11 cellular contexts compared by ENCODE assay signal in the genomic region with DNA sequence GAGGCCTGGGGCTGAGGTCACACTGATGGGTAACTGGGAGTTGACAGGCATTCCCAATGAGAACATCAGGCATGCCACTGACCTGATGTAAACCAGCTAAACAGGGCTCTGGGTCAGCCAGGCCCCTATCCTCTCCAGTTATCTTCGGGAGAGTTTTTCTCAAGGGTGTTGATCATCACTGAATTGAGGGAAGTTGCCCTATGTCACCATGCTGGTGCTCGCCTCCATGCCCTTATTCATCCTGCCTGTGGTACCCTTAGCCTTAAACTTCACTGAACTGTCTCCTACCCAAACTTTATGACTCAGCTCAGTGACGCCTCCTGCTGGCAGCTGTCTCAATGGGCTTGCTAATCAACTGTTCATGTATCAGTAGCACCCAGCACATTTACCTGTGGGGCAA.
DNase-seq lines count a peak whose midpoint lies in the region; ATAC-seq and TF ChIP-seq lines count a peak whose summit lies in the region.
"Had no signal": no experiment of that assay in that cellular context is flagged by ENCODE, and none has a peak within 500 bp of the region (broad histone marks: within the 10 kb centered on the region; RNA-seq: fewer than 3 reads in every experiment).

No MANE protein-coding gene starts in this region.

- H3K27ac ChIP-seq in C4-2B (no peak overlapping the region), HCT116 (ENCODE audit: low read depth, low read length) (no peak overlapping the region), liver (ENCODE audit: low read depth in 1 of 2, low read length in 2 of 2) (no peak overlapping the region), left lung (no peak overlapping the region)
- no peak overlapping the region for H3K27ac ChIP-seq in effector memory CD4-positive, alpha-beta T cell (ENCODE audit: insufficient read depth, low read length, poor library complexity, severe bottlenecking)
- H3K27ac ChIP-seq: Peyer's patch had no signal

- TF ChIP-seq RAD21 in HCT116 (IDR thresholded peaks at IDR 0.05; ENCODE audit: low read depth): peak; percentile 41
- TF ChIP-seq RAD21 in liver (IDR thresholded peaks at IDR 0.05): peak; percentile 31 to 69

- no peak overlapping the region for H3K27ac Mint-ChIP-seq in activated CD8-positive, alpha-beta T cell treated with anti-CD3 and anti-CD28 coated beads for 36 hours
- H3K27ac Mint-ChIP-seq: activated T-helper 2 cell treated with anti-CD3 and anti-CD28 coated beads, Interferon-gamma antibody, Interleukin-2, Interleukin-4, amounts not matched to agents 10 μg/mL and 5 μg/mL and 100 μg/mL, durations not matched to agents 14 hours and 24 hours and 36 hours had no signal

- TF ChIP-seq POLR2A in HCT116 (IDR thresholded peaks at IDR 0.05; ENCODE audit: borderline replicate concordance, extremely low read depth, insufficient read depth, insufficient read length): no peak

- no peaks in the 10 kb centered on the region for H4K20me1 ChIP-seq in HCT116 (ENCODE audit: insufficient read depth)

- intact Hi-C loops in HCT116 (cut with micrococcal nuclease): no loop called here
- intact Hi-C loops in activated CD8-positive, alpha-beta T cell treated with anti-CD3 and anti-CD28 coated beads for 36 hours (cut with micrococcal nuclease): no loop called here
- intact Hi-C loops in left lung (cut with DNase I): no loop called here

- CTCF ChIA-PET in HCT116 (lab: Charles Lee): interaction anchor here (0.8 to 1.4 kb wide), 2 partner anchors 16 to 451 kb away, joined by 3 to 4 read pairs; no protein-coding TSS in a partner anchor
- CTCF ChIA-PET in activated CD8-positive, alpha-beta T cell treated with anti-CD3 and anti-CD28 coated beads for 36 hours (lab: Charles Lee): interaction anchor here (1.5 to 2.5 kb wide), 2 partner anchors 9 to 17 kb away, joined by 3 to 8 read pairs; no protein-coding TSS in a partner anchor

- H3K9ac ChIP-seq in HCT116 (ENCODE audit: low read length) (no peak overlapping the region), liver (ENCODE audit: low read depth in 1 of 2, low read length in 2 of 2) (no peak overlapping the region)

- no peak overlapping the region for H3K4me2 ChIP-seq in HCT116 (ENCODE audit: low read length)

- H3K27me3 Mint-ChIP-seq in activated CD8-positive, alpha-beta T cell treated with anti-CD3 and anti-CD28 coated beads for 36 hours: peaks cover 13% of the 10 kb centered on the region

- H3K9me3 ChIP-seq in HCT116 (ENCODE audit: control insufficient read depth in 1 of 2, insufficient read depth in 1 of 2, low read depth in 1 of 2, low read length in 2 of 2) (no peaks in the 10 kb centered on the region), liver (ENCODE audit: control insufficient read depth in 4 of 4, low read length in 3 of 4) (no peaks in the 10 kb centered on the region), left lung (peaks cover 0 to 13% of the 10 kb centered on the region in 2 donors)
- no peaks in the 10 kb centered on the region for H3K9me3 ChIP-seq in effector memory CD4-positive, alpha-beta T cell (ENCODE audit: control insufficient read depth, low read length)
- H3K9me3 ChIP-seq: Peyer's patch had no signal

- no TSS peak for BruUV-seq in HCT116 (replicated peaks; lab: Mats Ljungman, UMichigan)

- no peaks in the 10 kb centered on the region for H3K36me3 ChIP-seq in HCT116 (ENCODE audit: control insufficient read depth in 1 of 2, insufficient read depth in 2 of 2, low read length in 2 of 2)
- H3K36me3 ChIP-seq in liver (ENCODE audit: control insufficient read depth in 4 of 4, insufficient read depth in 3 of 4, low read depth in 1 of 4, low read length in 3 of 4): no peaks in the 10 kb centered on the region
- no peaks in the 10 kb centered on the region for H3K36me3 ChIP-seq in left lung
- H3K36me3 ChIP-seq in effector memory CD4-positive, alpha-beta T cell (ENCODE audit: control insufficient read depth, insufficient read depth, low read length): no peaks in the 10 kb centered on the region
- H3K36me3 ChIP-seq: Peyer's patch had no signal

- H3K9me2 ChIP-seq in HCT116 (ENCODE audit: insufficient read depth): no peaks in the 10 kb centered on the region; the same call in 1 of the 2 replicates

- RAD21 ChIA-PET in HCT116 (lab: Charles Lee; ENCODE audit: low non-redundant PET in 1 of 2, low total read pairs in 2 of 2, uncharacterized antibody in 2 of 2, unreplicated experiment in 2 of 2): no interaction called here

- POLR2A ChIA-PET in HCT116 (lab: Charles Lee): no interaction called here
- POLR2A ChIA-PET in activated CD8-positive, alpha-beta T cell treated with anti-CD3 and anti-CD28 coated beads for 36 hours (lab: Charles Lee): no interaction called here

- H3K27me3 ChIP-seq in HCT116 (ENCODE audit: insufficient read depth, low read length) (peaks cover 13% of the 10 kb centered on the region), liver (ENCODE audit: control insufficient read depth in 4 of 4, insufficient read depth in 4 of 4, low read length in 3 of 4) (no peaks in the 10 kb centered on the region), left lung (no peaks in the 10 kb centered on the region)
- no peaks in the 10 kb centered on the region for H3K27me3 ChIP-seq in effector memory CD4-positive, alpha-beta T cell (replicated peaks; ENCODE audit: control insufficient read depth, insufficient read depth, low read length, poor library complexity, severe bottlenecking)
- H3K27me3 ChIP-seq: Peyer's patch had no signal

- H3K4me1 ChIP-seq in HCT116 (ENCODE audit: control insufficient read depth in 1 of 2, insufficient read depth in 2 of 2, low read length in 2 of 2) (no peaks in the 10 kb centered on the region), liver (ENCODE audit: control insufficient read depth in 4 of 4, insufficient read depth in 4 of 4, low read length in 3 of 4) (no peaks in the 10 kb centered on the region), left lung (no peaks in the 10 kb centered on the region)
- H3K4me1 ChIP-seq in effector memory CD4-positive, alpha-beta T cell (ENCODE audit: control insufficient read depth, insufficient read depth, low read length, poor library complexity, severe bottlenecking): no peaks in the 10 kb centered on the region
- H3K4me1 ChIP-seq: Peyer's patch had no signal

- H3K4me3 ChIP-seq in HCT116 (replicated peaks in 1 of 2; ENCODE audit: low read depth in 1 of 2, low read length in 2 of 2) (no peak overlapping the region), liver (ENCODE audit: low read depth in 1 of 3, low read length in 3 of 3) (no peak overlapping the region), left lung (no peak overlapping the region)
- H3K4me3 ChIP-seq in effector memory CD4-positive, alpha-beta T cell (ENCODE audit: insufficient read depth, low read depth, low read length, poor library complexity, severe bottlenecking): no peak overlapping the region
- H3K4me3 ChIP-seq: Peyer's patch had no signal

- DNase-seq in HCT116 (ENCODE audit: low read depth, low spot score) (no peak), GM19240 (ENCODE audit: insufficient read length, low spot score) (no peak), left lung (no peak), NCI-H2171 (lab: John Stamatoyannopoulos, UW) (no peak)
- DNase-seq in activated CD8-positive, alpha-beta T cell treated with anti-CD3 and anti-CD28 coated beads for 36 hours: peak; percentile 58
- no peak for DNase-seq in effector memory CD4-positive, alpha-beta T cell
- DNase-seq: midbrain, Peyer's patch had no signal

- no peak overlapping the region for H3K4me3 Mint-ChIP-seq in activated CD8-positive, alpha-beta T cell treated with anti-CD3 and anti-CD28 coated beads for 36 hours

- WGBS in liver: 64% methylated on average over 3 of the region's 3 CpGs

- TF ChIP-seq CTCF in C4-2B (conservative IDR thresholded peaks at IDR 0.05) (peak; percentile 52), HCT116 (IDR thresholded peaks at IDR 0.05 in 2 of 3, conservative IDR thresholded peaks at IDR 0.05 in 1 of 3; ENCODE audit: borderline replicate concordance in 1 of 3, insufficient read depth in 1 of 3, low read depth in 2 of 3, low read length in 2 of 3) (peak; percentile 10 to 63 (median 52); a peak in 4 of 6 replicates), liver (IDR thresholded peaks at IDR 0.05; ENCODE audit: low read depth, low read length, missing input control) (peak; percentile 28), left lung (IDR thresholded peaks at IDR 0.05) (no peak)
- TF ChIP-seq CTCF in activated CD8-positive, alpha-beta T cell treated with anti-CD3 and anti-CD28 coated beads for 36 hours (IDR thresholded peaks at IDR 0.05): peak; percentile 34

- ATAC-seq in HCT116 (peak; percentile 59), left lung (no peak)
- no peak for ATAC-seq in activated CD8-positive, alpha-beta T cell treated with anti-CD3 and anti-CD28 coated beads for 36 hours

- H3K36me3 Mint-ChIP-seq in activated CD8-positive, alpha-beta T cell treated with anti-CD3 and anti-CD28 coated beads for 36 hours (ENCODE audit: low read depth): no peaks in the 10 kb centered on the region

- H2AFZ ChIP-seq in HCT116 (ENCODE audit: low read depth, low read length, poor library complexity, severe bottlenecking): no peak overlapping the region

- no peaks in the 10 kb centered on the region for H3K9me3 Mint-ChIP-seq in activated CD8-positive, alpha-beta T cell treated with anti-CD3 and anti-CD28 coated beads for 36 hours
- H3K9me3 Mint-ChIP-seq: activated T-helper 2 cell treated with anti-CD3 and anti-CD28 coated beads, Interferon-gamma antibody, Interleukin-2, Interleukin-4, amounts not matched to agents 10 μg/mL and 5 μg/mL and 100 μg/mL, durations not matched to agents 14 hours and 24 hours and 36 hours had no signal

- no peaks in the 10 kb centered on the region for H3K79me2 ChIP-seq in HCT116 (ENCODE audit: insufficient read depth, low read length)

- H3K4me1 Mint-ChIP-seq in activated CD8-positive, alpha-beta T cell treated with anti-CD3 and anti-CD28 coated beads for 36 hours (ENCODE audit: low read depth): no peaks in the 10 kb centered on the region

TF ChIP-seq in HCT116, 20 proteins besides CTCF, POLR2A, EP300 and RAD21 (continues in another document):
- TF ChIP-seq POLR2AphosphoS5 (IDR thresholded peaks at IDR 0.05; ENCODE audit: low read depth, low read length) (no peak), SRF (IDR thresholded peaks at IDR 0.05; ENCODE audit: low read depth) (no peak), CBX3 (IDR thresholded peaks at IDR 0.05; ENCODE audit: low read depth) (no peak)

TF ChIP-seq in liver, 16 proteins besides CTCF, POLR2A, EP300 and RAD21:
- no peak for TF ChIP-seq EGR1 (IDR thresholded peaks at IDR 0.05; ENCODE audit: low read depth in 2 of 2)
- no peak for TF ChIP-seq HNF4A (conservative IDR thresholded peaks at IDR 0.05)
- TF ChIP-seq YY1 (IDR thresholded peaks at IDR 0.05): no peak
- TF ChIP-seq GABPA (IDR thresholded peaks at IDR 0.05 in 1 of 2, conservative IDR thresholded peaks at IDR 0.05 in 1 of 2): no peak
- TF ChIP-seq TAF1 (conservative IDR thresholded peaks at IDR 0.05): no peak

Comparison
In these comparisons a context has a peak if more than half of its experiments do, and no peak if none do; other contexts are left out.
1. CTCF ChIP-seq: peak in C4-2B (single experiment), HCT116 (3 of 3), activated CD8-positive, alpha-beta T cell treated with anti-CD3 and anti-CD28 coated beads for 36 hours (single experiment) and liver (single experiment); none in left lung (0 of 2).